Comparison of ENCODE assay signal across 24 cellular contexts in genomic region chr16:68360971-68361370, GRCh38. TPM values are rescaled to one million over a fixed set of nuclear protein-coding genes. Genes with fewer than 3 reads are reported as not detected.
A peak's percentile ranks its signal among the peaks of the same experiment; 100 is the strongest.
DNase-seq lines count a peak whose midpoint lies in the region; ATAC-seq and TF ChIP-seq lines count a peak whose summit lies in the region.
"Had no signal": no experiment of that assay in that cellular context is flagged by ENCODE, and none has a peak within 500 bp of the region (broad histone marks: within the 10 kb centered on the region; RNA-seq: fewer than 3 reads in every experiment).

No MANE protein-coding gene starts in this region.

- intact Hi-C loops in CD8-positive, alpha-beta T cell (cut with DNase I, micrococcal nuclease) = no loop called here

- no peaks in the 10 kb centered on the region for H3K27me3 ChIP-seq in CD8-positive, alpha-beta T cell (ENCODE audit: insufficient read depth, low read length)

- H3K27ac Mint-ChIP-seq in central memory CD8-positive, alpha-beta T cell (ENCODE audit: low read depth) = peak overlapping the region; percentile 74
- peak overlapping the region; percentile 45 for H3K27ac Mint-ChIP-seq in type B pancreatic cell
- no peak overlapping the region for H3K27ac Mint-ChIP-seq in CD8-positive, alpha-beta T cell
- H3K27ac Mint-ChIP-seq: B cell, HFFc6 had no signal

- H3K36me3 ChIP-seq in CD8-positive, alpha-beta T cell (ENCODE audit: insufficient read depth, low read length) = peaks cover 23% of the 10 kb centered on the region

- DNase-seq in SHP77 treated with DMSO at 0.1 percent for 48 hours (lab: John Stamatoyannopoulos, UW) (peak; percentile 22), SHP77 (lab: John Stamatoyannopoulos, UW) (no peak), left kidney (ENCODE audit: low read depth, low spot score) (peak; percentile 70), type B pancreatic cell (ENCODE audit: extremely low spot score, unreplicated experiment) (no peak), NCI-H2081 treated with DMSO at 0.1 percent for 48 hours (lab: John Stamatoyannopoulos, UW) (no peak)
- DNase-seq in central memory CD8-positive, alpha-beta T cell (ENCODE audit: low spot score in 2 of 2) = no peak
- no peak for DNase-seq in CD8-positive, alpha-beta T cell
- DNase-seq: HFFc6, Karpas-422, NCI-H1092 treated with DMSO at 0.1 percent for 48 hours, NCI-H1436 treated with DMSO at 0.1 percent for 48 hours, NCI-H187 treated with DMSO at 0.1 percent for 48 hours, NCI-H446 treated with DMSO at 0.1 percent for 48 hours, NCI-H526, NCI-H82, RPMI8226, SIG-M5 had no signal

- H3K4me1 ChIP-seq in CD8-positive, alpha-beta T cell (ENCODE audit: insufficient read depth, low read length) = peaks cover 29% of the 10 kb centered on the region
- H3K4me1 ChIP-seq: HAP-1 had no signal

- POLR2A ChIA-PET in CD8-positive, alpha-beta T cell (lab: Charles Lee) = interaction anchor here (1.4 kb wide), 1 partner anchor 10 kb away, joined by 3 read pairs; no protein-coding TSS in a partner anchor

- peaks cover 23% of the 10 kb centered on the region for H3K4me1 Mint-ChIP-seq in central memory CD8-positive, alpha-beta T cell
- peaks cover 20% of the 10 kb centered on the region for H3K4me1 Mint-ChIP-seq in type B pancreatic cell (ENCODE audit: unreplicated experiment)
- peaks cover 20% of the 10 kb centered on the region for H3K4me1 Mint-ChIP-seq in CD8-positive, alpha-beta T cell (ENCODE audit: low read depth)

- H3K9me3 Mint-ChIP-seq in central memory CD8-positive, alpha-beta T cell = no peaks in the 10 kb centered on the region
- no peaks in the 10 kb centered on the region for H3K9me3 Mint-ChIP-seq in type B pancreatic cell
- H3K9me3 Mint-ChIP-seq in CD8-positive, alpha-beta T cell = no peaks in the 10 kb centered on the region
- H3K9me3 Mint-ChIP-seq: HFFc6 had no signal

- no peak for TF ChIP-seq CTCF in type B pancreatic cell (conservative IDR thresholded peaks at IDR 0.05)
- no peak for TF ChIP-seq CTCF in CD8-positive, alpha-beta T cell (IDR thresholded peaks at IDR 0.05)

- no peak overlapping the region for H3K4me3 ChIP-seq in CD8-positive, alpha-beta T cell (ENCODE audit: low read depth, low read length)
- H3K4me3 ChIP-seq: GM23248, HAP-1, SK-N-MC had no signal

- H3K9me3 ChIP-seq in CD8-positive, alpha-beta T cell (ENCODE audit: low read length) = no peaks in the 10 kb centered on the region
- H3K9me3 ChIP-seq: HAP-1 had no signal

- H3K27me3 Mint-ChIP-seq in central memory CD8-positive, alpha-beta T cell = peaks cover 3% of the 10 kb centered on the region
- no peaks in the 10 kb centered on the region for H3K27me3 Mint-ChIP-seq in type B pancreatic cell
- no peaks in the 10 kb centered on the region for H3K27me3 Mint-ChIP-seq in CD8-positive, alpha-beta T cell (ENCODE audit: low read depth)
- H3K27me3 Mint-ChIP-seq: B cell had no signal

- H3K4me3 Mint-ChIP-seq in central memory CD8-positive, alpha-beta T cell = no peak overlapping the region
- no peak overlapping the region for H3K4me3 Mint-ChIP-seq in type B pancreatic cell
- no peak overlapping the region for H3K4me3 Mint-ChIP-seq in CD8-positive, alpha-beta T cell
- H3K4me3 Mint-ChIP-seq: B cell, HFFc6 had no signal

- no peak overlapping the region for H3K27ac ChIP-seq in CD8-positive, alpha-beta T cell (ENCODE audit: low read depth, low read length)
- H3K27ac ChIP-seq: 22Rv1, GM23248, HL-60, SK-N-MC had no signal

- peaks cover 3% of the 10 kb centered on the region for H3K36me3 Mint-ChIP-seq in central memory CD8-positive, alpha-beta T cell (ENCODE audit: insufficient read depth)
- H3K36me3 Mint-ChIP-seq in type B pancreatic cell = peaks cover 3% of the 10 kb centered on the region
- H3K36me3 Mint-ChIP-seq in CD8-positive, alpha-beta T cell = peaks cover 16% of the 10 kb centered on the region

- CTCF ChIA-PET in CD8-positive, alpha-beta T cell (lab: Charles Lee) = interaction anchor here (1.0 to 1.8 kb wide), 5 partner anchors 9 to 99 kb away, joined by 3 to 5 read pairs (median 5); no protein-coding TSS in a partner anchor

- ATAC-seq in central memory CD8-positive, alpha-beta T cell (replicated peaks; ENCODE audit: extremely low read depth, poor library complexity, severe bottlenecking) = no peak
- ATAC-seq in CD8-positive, alpha-beta T cell = no peak
- ATAC-seq in GM21786 (IDR thresholded peaks at IDR 0.05; ENCODE audit: unreplicated experiment) = no peak

RNA-seq across cellular contexts. Expression of gene PRMT7, which starts 50.2 kb away (rescaled TPM):
- 39.1 and 66.9 TPM in 2 replicates for total RNA-seq in type B pancreatic cell (ENCODE audit: low replicate concordance)
- 10 to 100 TPM; 53.8 to 58.7 TPM for total RNA-seq in CD8-positive, alpha-beta T cell

RNA-seq across cellular contexts. Expression of gene SLC7A6OS, which starts 50.2 kb away (rescaled TPM):
- 17.3 and 21.7 TPM in 2 replicates for total RNA-seq in type B pancreatic cell (ENCODE audit: low replicate concordance)
- 10 to 100 TPM; 39.4 to 44.2 TPM for total RNA-seq in CD8-positive, alpha-beta T cell

Comparison
In these comparisons a context has a peak if more than half of its experiments do, and no peak if none do; other contexts are left out.
1. DNase-seq: peak in SHP77 treated with DMSO at 0.1 percent for 48 hours (single experiment) and left kidney (single experiment); none in SHP77 (0 of 2), central memory CD8-positive, alpha-beta T cell (0 of 2), type B pancreatic cell (single experiment), CD8-positive, alpha-beta T cell (0 of 7) and NCI-H2081 treated with DMSO at 0.1 percent for 48 hours (single experiment).